Comparison of ENCODE assay signal across 8 cellular contexts in the genomic region with DNA sequence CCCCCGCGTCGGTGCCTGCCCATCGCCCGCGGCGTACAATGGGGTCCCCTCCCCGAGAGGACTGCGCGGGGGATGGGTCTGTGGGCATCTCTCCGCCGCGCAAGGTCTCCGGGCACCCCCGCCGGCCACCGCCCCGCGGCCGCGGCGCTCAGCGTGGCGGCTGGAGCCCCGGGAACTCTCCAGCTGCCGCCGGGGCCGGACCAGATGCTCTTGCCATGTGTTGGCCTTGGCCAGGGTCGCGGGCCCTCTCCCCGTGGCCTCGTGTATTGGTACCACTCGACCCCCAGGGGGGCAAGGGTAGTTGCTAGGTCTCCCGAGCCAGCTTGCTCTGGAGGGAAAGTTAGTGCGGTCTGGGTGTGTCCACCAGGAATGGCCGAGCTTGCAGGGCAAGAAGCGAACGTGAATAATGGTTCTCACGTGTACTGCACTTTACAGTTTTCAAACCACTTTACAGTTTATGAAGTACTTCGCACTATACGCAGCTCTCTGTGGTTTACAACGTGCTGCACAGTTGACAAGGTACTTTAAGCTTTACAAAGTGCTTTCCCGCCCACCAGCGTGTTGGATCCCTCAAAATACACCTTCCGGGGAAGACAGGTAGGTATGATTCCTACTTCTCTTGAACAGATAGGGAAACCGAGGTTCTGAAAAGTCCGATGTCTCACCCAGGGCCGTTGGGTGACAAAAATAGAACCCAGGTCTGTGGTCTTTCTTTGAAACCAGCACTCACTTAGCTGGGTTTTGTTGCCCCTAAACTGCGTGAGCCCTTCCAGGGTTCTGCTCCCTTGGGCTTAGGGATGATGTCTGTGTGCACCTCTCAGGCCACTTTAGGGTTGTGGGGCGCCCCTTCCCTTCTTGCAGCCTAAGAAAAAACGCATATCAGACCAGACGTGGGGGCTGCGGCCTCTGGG. TPM values are rescaled to one million over a fixed set of nuclear protein-coding genes. Genes with fewer than 3 reads are reported as not detected.
DNase-seq lines count a peak whose midpoint lies in the region; ATAC-seq and TF ChIP-seq lines count a peak whose summit lies in the region.

No MANE protein-coding gene starts in this region.

- peaks cover 4% of the 10 kb centered on the region for H3K4me1 ChIP-seq in NT2/D1 (ENCODE audit: insufficient read depth, insufficient read length)
- H3K4me1 ChIP-seq in parathyroid adenoma: no peaks in the 10 kb centered on the region

- TF ChIP-seq CTCF in GM12865 (IDR thresholded peaks at IDR 0.05; ENCODE audit: insufficient read depth, low read depth, low read length, missing control alignments) (no peak), epithelial cell of proximal tubule (conservative IDR thresholded peaks at IDR 0.05; ENCODE audit: low read depth, low read length) (no peak), parathyroid adenoma (IDR thresholded peaks at IDR 0.05) (no peak)

- H3K4me3 ChIP-seq in GM12865 (ENCODE audit: low read depth, low read length) (peak overlapping the region; percentile 32), NT2/D1 (ENCODE audit: insufficient read length, low read depth) (peak overlapping the region; percentile 37), epithelial cell of proximal tubule (ENCODE audit: low read depth, low read length) (peak overlapping the region; percentile 64), parathyroid adenoma (ENCODE audit: low read depth, low read length) (peak overlapping the region; percentile 46)

- peak overlapping the region; percentile 46 for H2AFZ ChIP-seq in parathyroid adenoma

- no peak for ATAC-seq in GM19463 (IDR thresholded peaks at IDR 0.05; ENCODE audit: unreplicated experiment)
- no peak for ATAC-seq in GM21825 (IDR thresholded peaks at IDR 0.05; ENCODE audit: unreplicated experiment)

- H3K36me3 ChIP-seq in NT2/D1 (ENCODE audit: insufficient read depth, insufficient read length, low read length) (no peaks in the 10 kb centered on the region), parathyroid adenoma (ENCODE audit: control insufficient read depth, insufficient read depth, low read length) (no peaks in the 10 kb centered on the region)

- H3K4me2 ChIP-seq in parathyroid adenoma (ENCODE audit: low read length): peak overlapping the region; percentile 71

- no peaks in the 10 kb centered on the region for H3K9me3 ChIP-seq in NT2/D1 (ENCODE audit: insufficient read depth, low read length)
- no peaks in the 10 kb centered on the region for H3K9me3 ChIP-seq in parathyroid adenoma (ENCODE audit: control insufficient read depth, low read length)

- H3K9ac ChIP-seq in NT2/D1 (ENCODE audit: insufficient read length, low read depth): peak overlapping the region; percentile 32
- H3K9ac ChIP-seq in parathyroid adenoma: no peak overlapping the region

- DNase-seq in GM12865 (ENCODE audit: low read depth) (peak; percentile 53), NT2/D1 (ENCODE audit: low read depth, low spot score) (no peak), epithelial cell of proximal tubule (ENCODE audit: low read depth) (no peak), T1000 (lab: John Stamatoyannopoulos, UW) (no peak), SHP77 treated with DMSO at 0.1 percent for 48 hours (lab: John Stamatoyannopoulos, UW) (no peak)

- H3K27ac ChIP-seq in parathyroid adenoma: no peak overlapping the region

- H3K79me2 ChIP-seq in parathyroid adenoma: no peaks in the 10 kb centered on the region

- H3K27me3 ChIP-seq in NT2/D1 (ENCODE audit: insufficient read depth, insufficient read length) (peaks cover 36% of the 10 kb centered on the region), parathyroid adenoma (ENCODE audit: control insufficient read depth, insufficient read depth, low read length) (no peaks in the 10 kb centered on the region)

RNA-seq across cellular contexts. Expression of a gene that starts 1.2 kb away (rescaled TPM):
- 47.8 and 93.6 TPM in 2 replicates for total RNA-seq in epithelial cell of proximal tubule

RNA-seq across cellular contexts. Expression of a gene that starts 58.8 kb away (rescaled TPM):
- total RNA-seq in epithelial cell of proximal tubule: not detected in 2 replicates
